In genomic region chr11:6711552-6711951, GRCh38 we compare ENCODE assay signal across 1 cellular context.
TF ChIP-seq lines count a peak whose summit lies in the region.

No MANE protein-coding gene starts in this region.

TF ChIP-seq in K562, 482 proteins besides CTCF, POLR2A, EP300 and RAD21:
- TF ChIP-seq SMC3 (conservative IDR thresholded peaks at IDR 0.05; ENCODE audit: insufficient read depth, low read depth, low read length): 0 out of 2 replicates have a peak, but pooled peaks have one; percentile 27
